Comparison of ENCODE assay signal across 1 cellular context in the genomic region with DNA sequence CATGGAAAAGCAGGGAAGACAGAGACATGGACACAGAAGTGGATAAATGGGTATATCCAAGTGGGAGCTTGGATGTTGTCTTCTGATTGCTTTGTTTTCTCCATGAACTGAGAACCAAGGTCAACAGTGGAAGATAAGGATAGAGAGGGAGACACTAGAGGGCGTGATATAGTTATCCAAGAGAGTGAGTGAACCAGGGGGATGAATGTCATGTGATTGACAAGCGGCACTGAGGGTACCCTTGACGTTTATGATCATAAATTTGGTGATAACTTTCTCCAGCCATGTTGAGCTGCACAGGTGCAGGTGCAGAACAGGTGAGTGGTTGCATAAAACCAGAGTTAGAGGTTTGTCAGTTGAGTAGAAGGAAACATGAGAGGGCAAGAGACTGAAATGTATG.
TF ChIP-seq lines count a peak whose summit lies in the region.

No MANE protein-coding gene starts in this region.

TF ChIP-seq in liver, 16 proteins besides CTCF, POLR2A, EP300 and RAD21 (continued from another document):
- no peak for TF ChIP-seq GABPA (IDR thresholded peaks at IDR 0.05 in 1 of 2, conservative IDR thresholded peaks at IDR 0.05 in 1 of 2)
- no peak for TF ChIP-seq HNF4A (conservative IDR thresholded peaks at IDR 0.05)
- no peak for TF ChIP-seq EGR1 (IDR thresholded peaks at IDR 0.05; ENCODE audit: low read depth in 2 of 2)
- no peak for TF ChIP-seq FOXA2 (IDR thresholded peaks at IDR 0.05)
- TF ChIP-seq FOXA1 (IDR thresholded peaks at IDR 0.05) = no peak
- no peak for TF ChIP-seq HNF4G (IDR thresholded peaks at IDR 0.05)
